9 cellular contexts compared by ENCODE assay signal in genomic region chr13:46603165-46603603, GRCh38. TPM values are rescaled to one million over a fixed set of nuclear protein-coding genes. Genes with fewer than 3 reads are reported as not detected.
A peak's percentile ranks its signal among the peaks of the same experiment; 100 is the strongest.
DNase-seq lines count a peak whose midpoint lies in the region; ATAC-seq, FAIRE-seq and TF ChIP-seq lines count a peak whose summit lies in the region.
"Had no signal": no experiment of that assay in that cellular context is flagged by ENCODE, and none has a peak within 500 bp of the region (broad histone marks: within the 10 kb centered on the region; RNA-seq: fewer than 3 reads in every experiment).

No MANE protein-coding gene starts in this region.

- H3K27me3 Mint-ChIP-seq in osteocyte (ENCODE audit: unreplicated experiment), result no peaks in the 10 kb centered on the region
- H3K27me3 Mint-ChIP-seq in activated T-cell treated with anti-CD3 and anti-CD28 coated beads, Interleukin-2, amount 50 U/mL, for 4 hours (ENCODE audit: low read depth), result no peaks in the 10 kb centered on the region

- CTCF ChIA-PET in endothelial cell of umbilical vein (lab: Charles Lee), result interaction anchor here (0.7 to 2.3 kb wide), 10 partner anchors 9 to 118 kb away, joined by 3 to 10 read pairs (median 4); partner anchors contain the start of gene LRCH1

- H4K20me1 ChIP-seq in Loucy (ENCODE audit: insufficient read depth, low read length, poor library complexity, severe bottlenecking) (peaks cover 25% of the 10 kb centered on the region), endothelial cell of umbilical vein (replicated peaks; ENCODE audit: control insufficient read depth, extremely low read depth, insufficient read depth, low read length) (peaks cover 3% of the 10 kb centered on the region)

- no peak for ATAC-seq in activated T-cell treated with anti-CD3 and anti-CD28 coated beads, Interleukin-2, amount 50 U/mL, for 4 hours
- no peak for ATAC-seq in GM19455 (IDR thresholded peaks at IDR 0.05; ENCODE audit: unreplicated experiment)

- peaks cover 97% of the 10 kb centered on the region for H3K79me2 ChIP-seq in Loucy (ENCODE audit: insufficient read depth, low read length)
- H3K79me2 ChIP-seq in endothelial cell of umbilical vein (ENCODE audit: control insufficient read depth, insufficient read depth, low read length), result peaks cover 16% of the 10 kb centered on the region

- H3K9me1 ChIP-seq in endothelial cell of umbilical vein (replicated peaks; ENCODE audit: control insufficient read depth, extremely low read depth, insufficient read depth, low read length), result no peaks in the 10 kb centered on the region

- no peaks in the 10 kb centered on the region for H3K9me3 ChIP-seq in Loucy (ENCODE audit: insufficient read depth, low read depth, low read length)
- H3K9me3 ChIP-seq in endothelial cell of umbilical vein (replicated peaks; ENCODE audit: control insufficient read depth, insufficient read depth, low read length), result no peaks in the 10 kb centered on the region
- H3K9me3 ChIP-seq in testis, result no peaks in the 10 kb centered on the region

- H3K9me2 ChIP-seq in Loucy (replicated peaks; ENCODE audit: low read depth, low read length), result no peaks in the 10 kb centered on the region

- H3K36me3 Mint-ChIP-seq in osteocyte (ENCODE audit: unreplicated experiment), result no peaks in the 10 kb centered on the region
- H3K36me3 Mint-ChIP-seq in activated T-cell treated with anti-CD3 and anti-CD28 coated beads, Interleukin-2, amount 50 U/mL, for 4 hours (ENCODE audit: insufficient read depth), result no peaks in the 10 kb centered on the region

- H3K4me3 Mint-ChIP-seq in osteocyte (ENCODE audit: unreplicated experiment), result no peak overlapping the region
- H3K4me3 Mint-ChIP-seq in activated T-cell treated with anti-CD3 and anti-CD28 coated beads, Interleukin-2, amount 50 U/mL, for 4 hours, result no peak overlapping the region

- intact Hi-C loops in endothelial cell of umbilical vein (cut with micrococcal nuclease) (loop anchor here (1.0 to 5.0 kb wide), 2 partner anchors 111 to 118 kb away; no protein-coding TSS in a partner anchor), testis (cut with DNase I; ENCODE audit: low total_unique reads) (no loop called here)

- H3K4me1 ChIP-seq in Loucy (ENCODE audit: insufficient read depth, low read length, poor library complexity, severe bottlenecking) (peaks cover 51% of the 10 kb centered on the region), endothelial cell of umbilical vein (ENCODE audit: control insufficient read depth, extremely low read depth, insufficient read depth, low read length) (peaks cover 21% of the 10 kb centered on the region), testis (peaks cover 17% of the 10 kb centered on the region)

- TF ChIP-seq POLR2A in endothelial cell of umbilical vein (IDR thresholded peaks at IDR 0.05; ENCODE audit: low read depth, low read length) (no peak), testis (IDR thresholded peaks at IDR 0.05) (no peak)

- 77 to 81% methylated on average over 4 of the region's 4 CpGs for WGBS in testis, 2 donors

- H3F3A ChIP-seq in Loucy (ENCODE audit: low read depth), result no peaks in the 10 kb centered on the region

- H3K4me2 ChIP-seq in Loucy (ENCODE audit: low read depth, low read length, poor library complexity, severe bottlenecking), result no peak overlapping the region
- no peak overlapping the region for H3K4me2 ChIP-seq in endothelial cell of umbilical vein (ENCODE audit: insufficient read depth, low read length)

- H3K4me3 ChIP-seq in GM12865 (ENCODE audit: low read depth, low read length) (no peak overlapping the region), Loucy (ENCODE audit: low read length, poor library complexity, severe bottlenecking) (no peak overlapping the region), endothelial cell of umbilical vein (replicated peaks in 1 of 3; ENCODE audit: insufficient read depth in 1 of 3, low read depth in 1 of 3, low read length in 3 of 3) (no peak overlapping the region), testis (no peak overlapping the region)

- no peaks in the 10 kb centered on the region for H3K36me3 ChIP-seq in Loucy (ENCODE audit: insufficient read depth, low read length)
- H3K36me3 ChIP-seq in endothelial cell of umbilical vein (ENCODE audit: control insufficient read depth in 2 of 2, extremely low read depth in 1 of 2, insufficient read depth in 2 of 2, low read length in 2 of 2), result no peaks in the 10 kb centered on the region
- no peaks in the 10 kb centered on the region for H3K36me3 ChIP-seq in testis (ENCODE audit: low read depth, missing control alignments)

- DNase-seq in GM12865 (ENCODE audit: low read depth), result peak; percentile 55
- peak; percentile 23 for DNase-seq in endothelial cell of umbilical vein (ENCODE audit: low read depth, low spot score)
- DNase-seq in osteocyte (ENCODE audit: extremely low spot score, unreplicated experiment), result no peak
- DNase-seq in testis, result no peak
- no peak for DNase-seq in activated T-cell treated with anti-CD3 and anti-CD28 coated beads, Interleukin-2, amount 50 U/mL, for 4 hours
- DNase-seq: retina had no signal

- H3K4me1 Mint-ChIP-seq in osteocyte (ENCODE audit: unreplicated experiment), result peaks cover 67% of the 10 kb centered on the region
- H3K4me1 Mint-ChIP-seq in activated T-cell treated with anti-CD3 and anti-CD28 coated beads, Interleukin-2, amount 50 U/mL, for 4 hours (ENCODE audit: low read depth), result peaks cover 80% of the 10 kb centered on the region

- no peak overlapping the region for H3K27ac Mint-ChIP-seq in osteocyte (ENCODE audit: unreplicated experiment)

- H3K9ac ChIP-seq in Loucy (ENCODE audit: low read depth, low read length, poor library complexity, severe bottlenecking) (no peak overlapping the region), endothelial cell of umbilical vein (replicated peaks; ENCODE audit: extremely low read depth, insufficient read depth, low read length) (no peak overlapping the region)

- POLR2A ChIA-PET in endothelial cell of umbilical vein (lab: Charles Lee), result no interaction called here

- dilution Hi-C loops in endothelial cell of umbilical vein (cut with MboI; ENCODE audit: extremely low pct_ligation_motif_present, low sequenced_read_pairs), result no loop called here

- no peak overlapping the region for H3K27ac ChIP-seq in endothelial cell of umbilical vein (ENCODE audit: insufficient read depth, low read depth, low read length)
- no peak overlapping the region for H3K27ac ChIP-seq in testis
- H3K27ac ChIP-seq: epithelial cell of prostate had no signal

- peak; percentile 24 for FAIRE-seq in endothelial cell of umbilical vein (lab: Jason Lieb, UNC)

- TF ChIP-seq CTCF in GM12865 (IDR thresholded peaks at IDR 0.05; ENCODE audit: insufficient read depth, low read depth, low read length, missing control alignments), result peak; percentile 26
- peak; percentile 69 for TF ChIP-seq CTCF in Loucy (conservative IDR thresholded peaks at IDR 0.05; ENCODE audit: low read length)
- TF ChIP-seq CTCF in endothelial cell of umbilical vein (IDR thresholded peaks at IDR 0.05; ENCODE audit: extremely low read depth in 1 of 2, insufficient read depth in 1 of 2, low read depth in 1 of 2, low read length in 2 of 2), result peak; percentile 12 to 14
- peak; percentile 42 for TF ChIP-seq CTCF in osteocyte (IDR thresholded peaks at IDR 0.05)
- TF ChIP-seq CTCF in testis (IDR thresholded peaks at IDR 0.05), result peak in 1 of 3 experiments; percentile 13

- H3K27me3 ChIP-seq in Loucy (ENCODE audit: insufficient read depth, low read length, poor library complexity, severe bottlenecking), result no peaks in the 10 kb centered on the region
- no peaks in the 10 kb centered on the region for H3K27me3 ChIP-seq in endothelial cell of umbilical vein (ENCODE audit: control insufficient read depth in 2 of 2, insufficient read depth in 2 of 2, low read length in 2 of 2)
- no peaks in the 10 kb centered on the region for H3K27me3 ChIP-seq in testis

- BruUV-seq in endothelial cell of umbilical vein (replicated peaks; lab: Mats Ljungman, UMichigan), result no TSS peak

- H2AFZ ChIP-seq in Loucy (ENCODE audit: low read length) (no peak overlapping the region), endothelial cell of umbilical vein (ENCODE audit: low read depth, low read length) (no peak overlapping the region)

- peaks cover 4% of the 10 kb centered on the region for H3K9me3 Mint-ChIP-seq in osteocyte (ENCODE audit: unreplicated experiment)
- no peaks in the 10 kb centered on the region for H3K9me3 Mint-ChIP-seq in activated T-cell treated with anti-CD3 and anti-CD28 coated beads, Interleukin-2, amount 50 U/mL, for 4 hours

TF ChIP-seq in endothelial cell of umbilical vein, 7 proteins besides CTCF, POLR2A, EP300 and RAD21:
- TF ChIP-seq MYC (IDR thresholded peaks at IDR 0.05; ENCODE audit: low read depth, low read length) (no peak), POLR2AphosphoS5 (IDR thresholded peaks at IDR 0.05; ENCODE audit: insufficient read depth, low read depth, low read length) (no peak), EZH2 (IDR thresholded peaks at IDR 0.05; ENCODE audit: borderline replicate concordance, low read depth, low read length, severe bottlenecking) (no peak), FOS (IDR thresholded peaks at IDR 0.05; ENCODE audit: borderline replicate concordance, insufficient read depth, low read length) (no peak), GATA2 (IDR thresholded peaks at IDR 0.05; ENCODE audit: insufficient read depth, insufficient read length, low read depth, low read length) (no peak), JUN (IDR thresholded peaks at IDR 0.05; ENCODE audit: borderline replicate concordance, insufficient read depth, insufficient read length, low read depth) (no peak), MAX (IDR thresholded peaks at IDR 0.05; ENCODE audit: insufficient read depth, insufficient read length) (no peak)
TF ChIP-seq in endothelial cell of umbilical vein: peak in this region for 0.

RNA-seq across cellular contexts. Expression of gene LRCH1, which starts 50.2 kb away (rescaled TPM):
- total RNA-seq in endothelial cell of umbilical vein, result 16.5 and 24.0 TPM in 2 replicates
- 4.0 and 5.4 TPM in 2 replicates for polyA plus RNA-seq in endothelial cell of umbilical vein
- 5.9 and 6.3 TPM in 2 replicates for polyA plus RNA-seq in endothelial cell of umbilical vein (2011; cell fraction: cytosol; rRNA removed)
- polyA plus RNA-seq in endothelial cell of umbilical vein (2011; cell fraction: nucleus; rRNA removed), result 18.1 and 21.6 TPM in 2 replicates
- polyA plus RNA-seq in endothelial cell of umbilical vein (2012), result 5.7 and 8.4 TPM in 2 replicates
- polyA minus RNA-seq in endothelial cell of umbilical vein, result 18.3 and 18.8 TPM in 2 replicates
- polyA minus RNA-seq in endothelial cell of umbilical vein (2011; cell fraction: cytosol; rRNA and poly(A)+ RNA removed), result 5.9 TPM
- polyA minus RNA-seq in endothelial cell of umbilical vein (2011; cell fraction: nucleus; rRNA and poly(A)+ RNA removed), result 45.9 and 62.8 TPM in 2 replicates
- 13.9 and 14.6 TPM in 2 replicates for total RNA-seq in osteocyte
- total RNA-seq in testis, result 10 to 100 TPM; 16.8 to 17.7 TPM
- polyA plus RNA-seq in testis (ENCODE audit: insufficient read depth, low read depth, low replicate concordance), result 8.9 TPM
- total RNA-seq in activated T-cell treated with anti-CD3 and anti-CD28 coated beads, Interleukin-2, amount 50 U/mL, for 4 hours, result 10 to 100 TPM; 13.5 to 16.4 (median 14.7) TPM

Comparison
In these comparisons a context has a peak if more than half of its experiments do, and no peak if none do; other contexts are left out.
1. DNase-seq: peak in GM12865 (single experiment) and endothelial cell of umbilical vein (single experiment); none in osteocyte (single experiment), testis (single experiment) and activated T-cell treated with anti-CD3 and anti-CD28 coated beads, Interleukin-2, amount 50 U/mL, for 4 hours (single experiment).